Comparison of ENCODE assay signal across 27 cellular contexts in genomic region chr10:79106251-79106650, GRCh38. TPM values are rescaled to one million over a fixed set of nuclear protein-coding genes. Genes with fewer than 3 reads are reported as not detected.
A peak's percentile ranks its signal among the peaks of the same experiment; 100 is the strongest.
DNase-seq lines count a peak whose midpoint lies in the region; ATAC-seq and TF ChIP-seq lines count a peak whose summit lies in the region.
"Had no signal": no experiment of that assay in that cellular context is flagged by ENCODE, and none has a peak within 500 bp of the region (broad histone marks: within the 10 kb centered on the region; RNA-seq: fewer than 3 reads in every experiment).

No MANE protein-coding gene starts in this region.

- H3K27ac Mint-ChIP-seq in brain = peak overlapping the region in 3 of 5 experiments; percentile 87 to 99 (median 93)
- H3K27ac Mint-ChIP-seq in stimulated activated memory B cell treated with anti-CD40 and anti-IgM and Interleukin-4, amounts not matched to agents 10 μg/mL and 1 μg/mL and 100 μg/mL, for 72 hours = no peak overlapping the region
- H3K27ac Mint-ChIP-seq: activated CD4-positive, alpha-beta T cell treated with anti-CD3 and anti-CD28 coated beads for 36 hours; memory B cell had no signal

- peaks cover 100% of the 10 kb centered on the region for H3K4me1 Mint-ChIP-seq in brain
- peaks cover 34% of the 10 kb centered on the region for H3K4me1 Mint-ChIP-seq in stimulated activated memory B cell treated with anti-CD40 and anti-IgM and Interleukin-4, amounts not matched to agents 10 μg/mL and 1 μg/mL and 100 μg/mL, for 72 hours

- H3K27me3 Mint-ChIP-seq in brain = no peaks in the 10 kb centered on the region
- peaks cover 38% of the 10 kb centered on the region for H3K27me3 Mint-ChIP-seq in stimulated activated memory B cell treated with anti-CD40 and anti-IgM and Interleukin-4, amounts not matched to agents 10 μg/mL and 1 μg/mL and 100 μg/mL, for 72 hours
- H3K27me3 Mint-ChIP-seq: activated CD4-positive, alpha-beta T cell treated with anti-CD3 and anti-CD28 coated beads for 36 hours had no signal

- no peak for TF ChIP-seq CTCF in cardiac muscle cell (IDR thresholded peaks at IDR 0.05; ENCODE audit: low read depth, low read length)
- TF ChIP-seq CTCF in brain (conservative IDR thresholded peaks at IDR 0.05) = no peak
- TF ChIP-seq CTCF in suprapubic skin (IDR thresholded peaks at IDR 0.05) = no peak

- DNase-seq in cardiac muscle cell (ENCODE audit: low read depth in 1 of 2, low spot score in 1 of 2) = no peak
- no peak for DNase-seq in left ventricle myocardium superior
- DNase-seq in EL = peak; percentile 37
- no peak for DNase-seq in suprapubic skin (ENCODE audit: low spot score in 2 of 2)
- DNase-seq in foreskin melanocyte = no peak
- DNase-seq in GM19240 (ENCODE audit: insufficient read length, low spot score) = no peak
- DNase-seq: activated CD4-positive, alpha-beta T cell treated with anti-CD3 and anti-CD28 coated beads for 36 hours; activated CD8-positive, alpha-beta memory T cell treated with anti-CD3 and anti-CD28 coated beads for 24 hours; activated gamma-delta T cell; body of pancreas; DMS79 treated with DMSO at 0.1 percent for 48 hours; head of caudate nucleus; KG1; kidney glomerular epithelial cell; NCI-H1436 treated with DMSO at 0.1 percent for 48 hours; NCI-H446 treated with DMSO at 0.1 percent for 48 hours; stimulated activated CD4-positive, alpha-beta T cell treated with anti-CD3 and anti-CD28 coated beads, Interleukin-15, amount 100 ng/mL, for 24 hours; stimulated activated naive CD4-positive, alpha-beta T cell treated with Interleukin-2 at 50 U/mL for 16 hours had no signal

- TF ChIP-seq POLR2A in suprapubic skin (IDR thresholded peaks at IDR 0.05) = no peak

- H3K27ac ChIP-seq in cardiac muscle cell (peak overlapping the region; percentile 9), suprapubic skin (peak overlapping the region; percentile 7)
- H3K27ac ChIP-seq: parathyroid adenoma had no signal

- H3K27me3 ChIP-seq in cardiac muscle cell (no peaks in the 10 kb centered on the region), suprapubic skin (no peaks in the 10 kb centered on the region)
- H3K27me3 ChIP-seq: body of pancreas, tibial nerve had no signal

- no peak overlapping the region for H3K4me3 Mint-ChIP-seq in brain
- no peak overlapping the region for H3K4me3 Mint-ChIP-seq in stimulated activated memory B cell treated with anti-CD40 and anti-IgM and Interleukin-4, amounts not matched to agents 10 μg/mL and 1 μg/mL and 100 μg/mL, for 72 hours
- H3K4me3 Mint-ChIP-seq: activated CD4-positive, alpha-beta T cell treated with anti-CD3 and anti-CD28 coated beads for 36 hours; memory B cell; neural crest cell had no signal

- TF ChIP-seq EP300 in suprapubic skin (IDR thresholded peaks at IDR 0.05) = no peak

- H3K9me3 Mint-ChIP-seq in brain = no peaks in the 10 kb centered on the region
- H3K9me3 Mint-ChIP-seq in stimulated activated memory B cell treated with anti-CD40 and anti-IgM and Interleukin-4, amounts not matched to agents 10 μg/mL and 1 μg/mL and 100 μg/mL, for 72 hours = no peaks in the 10 kb centered on the region
- H3K9me3 Mint-ChIP-seq: memory B cell, neural crest cell had no signal

- H3K36me3 ChIP-seq in cardiac muscle cell (no peaks in the 10 kb centered on the region), suprapubic skin (peaks cover 9% of the 10 kb centered on the region)

- H3K4me3 ChIP-seq in cardiac muscle cell (no peak overlapping the region), suprapubic skin (no peak overlapping the region)
- H3K4me3 ChIP-seq: body of pancreas, GM12878, tibial nerve had no signal

- no peak for ATAC-seq in left ventricle myocardium superior
- ATAC-seq in stimulated activated memory B cell treated with anti-CD40 and anti-IgM and Interleukin-4, amounts not matched to agents 10 μg/mL and 1 μg/mL and 100 μg/mL, for 72 hours = no peak
- ATAC-seq: activated CD4-positive, alpha-beta T cell treated with anti-CD3 and anti-CD28 coated beads for 36 hours; body of pancreas; GM12878; sciatic nerve; SK-N-SH treated with all-trans-retinoic acid at 6 μM for 48 hours had no signal

- WGBS in suprapubic skin = 86% methylated on average over 3 of the region's 4 CpGs

- peaks cover 10% of the 10 kb centered on the region for H3K36me3 Mint-ChIP-seq in brain
- H3K36me3 Mint-ChIP-seq in stimulated activated memory B cell treated with anti-CD40 and anti-IgM and Interleukin-4, amounts not matched to agents 10 μg/mL and 1 μg/mL and 100 μg/mL, for 72 hours = no peaks in the 10 kb centered on the region
- H3K36me3 Mint-ChIP-seq: memory B cell had no signal

- intact Hi-C loops in left ventricle myocardium superior (cut with micrococcal nuclease) = no loop called here

- H3K9me3 ChIP-seq in cardiac muscle cell (ENCODE audit: low read depth) (no peaks in the 10 kb centered on the region), suprapubic skin (no peaks in the 10 kb centered on the region)
- H3K9me3 ChIP-seq: body of pancreas, tibial nerve had no signal

- H3K4me1 ChIP-seq in cardiac muscle cell (ENCODE audit: low read depth) (peaks cover 41% of the 10 kb centered on the region), suprapubic skin (peaks cover 80% of the 10 kb centered on the region)

RNA-seq across cellular contexts. Expression of gene ZMIZ1, which starts 37.5 kb away (rescaled TPM):
- total RNA-seq in cardiac muscle cell (57.1 and 78.8 TPM in 2 replicates), left ventricle myocardium superior (49.5 TPM), suprapubic skin (100 to 1,000 TPM in 1 of 4 donors, 10 to 100 TPM in 3; 71.9 to 104 (median 79.5) TPM)
- polyA plus RNA-seq in cardiac muscle cell (48.2 and 57.7 TPM in 2 replicates), brain (ENCODE audit: insufficient read depth, low read depth, low replicate concordance) (90.5 TPM)
